1 cellular context compared by ENCODE assay signal in the genomic region with DNA sequence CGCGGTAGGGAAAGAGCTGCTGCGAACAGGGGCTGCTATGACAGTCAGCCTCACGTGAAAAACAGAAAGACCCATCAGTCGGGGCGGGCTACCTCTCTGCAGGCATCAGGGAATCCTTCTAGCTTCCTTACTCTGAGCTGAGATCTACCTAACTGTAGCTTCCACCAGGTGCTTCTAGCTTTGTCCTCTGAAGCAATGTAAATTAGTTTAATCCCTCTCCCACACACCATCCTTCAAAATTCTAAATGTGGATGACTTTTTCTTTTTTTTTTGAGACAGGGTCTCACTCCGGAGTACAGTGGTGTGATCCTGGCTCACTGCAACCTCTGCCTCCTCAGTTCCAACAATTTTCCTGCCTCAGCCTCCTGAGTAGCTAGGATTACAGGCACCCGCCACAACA.
TF ChIP-seq lines count a peak whose summit lies in the region.

No MANE protein-coding gene starts in this region.

TF ChIP-seq in GM23338, 12 proteins besides CTCF, POLR2A, EP300 and RAD21 (continued from another document):
- TF ChIP-seq, protein P1, sequence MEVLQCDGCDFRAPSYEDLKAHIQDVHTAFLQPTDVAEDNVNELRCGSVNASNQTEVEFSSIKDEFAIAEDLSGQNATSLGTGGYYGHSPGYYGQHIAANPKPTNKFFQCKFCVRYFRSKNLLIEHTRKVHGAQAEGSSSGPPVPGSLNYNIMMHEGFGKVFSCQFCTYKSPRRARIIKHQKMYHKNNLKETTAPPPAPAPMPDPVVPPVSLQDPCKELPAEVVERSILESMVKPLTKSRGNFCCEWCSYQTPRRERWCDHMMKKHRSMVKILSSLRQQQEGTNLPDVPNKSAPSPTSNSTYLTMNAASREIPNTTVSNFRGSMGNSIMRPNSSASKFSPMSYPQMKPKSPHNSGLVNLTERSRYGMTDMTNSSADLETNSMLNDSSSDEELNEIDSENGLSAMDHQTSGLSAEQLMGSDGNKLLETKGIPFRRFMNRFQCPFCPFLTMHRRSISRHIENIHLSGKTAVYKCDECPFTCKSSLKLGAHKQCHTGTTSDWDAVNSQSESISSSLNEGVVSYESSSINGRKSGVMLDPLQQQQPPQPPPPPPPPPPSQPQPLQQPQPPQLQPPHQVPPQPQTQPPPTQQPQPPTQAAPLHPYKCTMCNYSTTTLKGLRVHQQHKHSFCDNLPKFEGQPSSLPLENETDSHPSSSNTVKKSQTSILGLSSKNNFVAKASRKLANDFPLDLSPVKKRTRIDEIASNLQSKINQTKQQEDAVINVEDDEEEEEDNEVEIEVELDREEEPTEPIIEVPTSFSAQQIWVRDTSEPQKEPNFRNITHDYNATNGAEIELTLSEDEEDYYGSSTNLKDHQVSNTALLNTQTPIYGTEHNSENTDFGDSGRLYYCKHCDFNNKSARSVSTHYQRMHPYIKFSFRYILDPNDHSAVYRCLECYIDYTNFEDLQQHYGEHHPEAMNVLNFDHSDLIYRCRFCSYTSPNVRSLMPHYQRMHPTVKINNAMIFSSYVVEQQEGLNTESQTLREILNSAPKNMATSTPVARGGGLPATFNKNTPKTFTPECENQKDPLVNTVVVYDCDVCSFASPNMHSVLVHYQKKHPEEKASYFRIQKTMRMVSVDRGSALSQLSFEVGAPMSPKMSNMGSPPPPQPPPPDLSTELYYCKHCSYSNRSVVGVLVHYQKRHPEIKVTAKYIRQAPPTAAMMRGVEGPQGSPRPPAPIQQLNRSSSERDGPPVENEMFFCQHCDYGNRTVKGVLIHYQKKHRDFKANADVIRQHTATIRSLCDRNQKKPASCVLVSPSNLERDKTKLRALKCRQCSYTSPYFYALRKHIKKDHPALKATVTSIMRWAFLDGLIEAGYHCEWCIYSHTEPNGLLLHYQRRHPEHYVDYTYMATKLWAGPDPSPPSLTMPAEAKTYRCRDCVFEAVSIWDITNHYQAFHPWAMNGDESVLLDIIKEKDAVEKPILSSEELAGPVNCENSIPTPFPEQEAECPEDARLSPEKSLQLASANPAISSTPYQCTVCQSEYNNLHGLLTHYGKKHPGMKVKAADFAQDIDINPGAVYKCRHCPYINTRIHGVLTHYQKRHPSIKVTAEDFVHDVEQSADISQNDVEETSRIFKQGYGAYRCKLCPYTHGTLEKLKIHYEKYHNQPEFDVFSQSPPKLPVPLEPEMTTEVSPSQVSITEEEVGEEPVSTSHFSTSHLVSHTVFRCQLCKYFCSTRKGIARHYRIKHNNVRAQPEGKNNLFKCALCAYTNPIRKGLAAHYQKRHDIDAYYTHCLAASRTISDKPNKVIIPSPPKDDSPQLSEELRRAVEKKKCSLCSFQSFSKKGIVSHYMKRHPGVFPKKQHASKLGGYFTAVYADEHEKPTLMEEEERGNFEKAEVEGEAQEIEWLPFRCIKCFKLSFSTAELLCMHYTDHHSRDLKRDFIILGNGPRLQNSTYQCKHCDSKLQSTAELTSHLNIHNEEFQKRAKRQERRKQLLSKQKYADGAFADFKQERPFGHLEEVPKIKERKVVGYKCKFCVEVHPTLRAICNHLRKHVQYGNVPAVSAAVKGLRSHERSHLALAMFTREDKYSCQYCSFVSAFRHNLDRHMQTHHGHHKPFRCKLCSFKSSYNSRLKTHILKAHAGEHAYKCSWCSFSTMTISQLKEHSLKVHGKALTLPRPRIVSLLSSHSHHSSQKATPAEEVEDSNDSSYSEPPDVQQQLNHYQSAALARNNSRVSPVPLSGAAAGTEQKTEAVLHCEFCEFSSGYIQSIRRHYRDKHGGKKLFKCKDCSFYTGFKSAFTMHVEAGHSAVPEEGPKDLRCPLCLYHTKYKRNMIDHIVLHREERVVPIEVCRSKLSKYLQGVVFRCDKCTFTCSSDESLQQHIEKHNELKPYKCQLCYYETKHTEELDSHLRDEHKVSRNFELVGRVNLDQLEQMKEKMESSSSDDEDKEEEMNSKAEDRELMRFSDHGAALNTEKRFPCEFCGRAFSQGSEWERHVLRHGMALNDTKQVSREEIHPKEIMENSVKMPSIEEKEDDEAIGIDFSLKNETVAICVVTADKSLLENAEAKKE (CRISPR knock-in tag; IDR thresholded peaks at IDR 0.05), result no peak
- TF ChIP-seq POLR2AphosphoS5 (IDR thresholded peaks at IDR 0.05; ENCODE audit: low read depth) (no peak), ZNF114 (CRISPR knock-in tag; IDR thresholded peaks at IDR 0.05) (no peak), CREB1 (CRISPR knock-in tag; IDR thresholded peaks at IDR 0.05; ENCODE audit: low read depth) (no peak), NANOG (IDR thresholded peaks at IDR 0.05; ENCODE audit: borderline replicate concordance) (no peak), ZNF331 (CRISPR knock-in tag; IDR thresholded peaks at IDR 0.05; ENCODE audit: low read depth) (no peak), JUNB (IDR thresholded peaks at IDR 0.05; ENCODE audit: unreplicated experiment) (no peak)
- TF ChIP-seq, protein P2, sequence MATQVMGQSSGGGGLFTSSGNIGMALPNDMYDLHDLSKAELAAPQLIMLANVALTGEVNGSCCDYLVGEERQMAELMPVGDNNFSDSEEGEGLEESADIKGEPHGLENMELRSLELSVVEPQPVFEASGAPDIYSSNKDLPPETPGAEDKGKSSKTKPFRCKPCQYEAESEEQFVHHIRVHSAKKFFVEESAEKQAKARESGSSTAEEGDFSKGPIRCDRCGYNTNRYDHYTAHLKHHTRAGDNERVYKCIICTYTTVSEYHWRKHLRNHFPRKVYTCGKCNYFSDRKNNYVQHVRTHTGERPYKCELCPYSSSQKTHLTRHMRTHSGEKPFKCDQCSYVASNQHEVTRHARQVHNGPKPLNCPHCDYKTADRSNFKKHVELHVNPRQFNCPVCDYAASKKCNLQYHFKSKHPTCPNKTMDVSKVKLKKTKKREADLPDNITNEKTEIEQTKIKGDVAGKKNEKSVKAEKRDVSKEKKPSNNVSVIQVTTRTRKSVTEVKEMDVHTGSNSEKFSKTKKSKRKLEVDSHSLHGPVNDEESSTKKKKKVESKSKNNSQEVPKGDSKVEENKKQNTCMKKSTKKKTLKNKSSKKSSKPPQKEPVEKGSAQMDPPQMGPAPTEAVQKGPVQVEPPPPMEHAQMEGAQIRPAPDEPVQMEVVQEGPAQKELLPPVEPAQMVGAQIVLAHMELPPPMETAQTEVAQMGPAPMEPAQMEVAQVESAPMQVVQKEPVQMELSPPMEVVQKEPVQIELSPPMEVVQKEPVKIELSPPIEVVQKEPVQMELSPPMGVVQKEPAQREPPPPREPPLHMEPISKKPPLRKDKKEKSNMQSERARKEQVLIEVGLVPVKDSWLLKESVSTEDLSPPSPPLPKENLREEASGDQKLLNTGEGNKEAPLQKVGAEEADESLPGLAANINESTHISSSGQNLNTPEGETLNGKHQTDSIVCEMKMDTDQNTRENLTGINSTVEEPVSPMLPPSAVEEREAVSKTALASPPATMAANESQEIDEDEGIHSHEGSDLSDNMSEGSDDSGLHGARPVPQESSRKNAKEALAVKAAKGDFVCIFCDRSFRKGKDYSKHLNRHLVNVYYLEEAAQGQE (IDR thresholded peaks at IDR 0.05; ENCODE audit: unreplicated experiment), result no peak
- TF ChIP-seq, protein P3, sequence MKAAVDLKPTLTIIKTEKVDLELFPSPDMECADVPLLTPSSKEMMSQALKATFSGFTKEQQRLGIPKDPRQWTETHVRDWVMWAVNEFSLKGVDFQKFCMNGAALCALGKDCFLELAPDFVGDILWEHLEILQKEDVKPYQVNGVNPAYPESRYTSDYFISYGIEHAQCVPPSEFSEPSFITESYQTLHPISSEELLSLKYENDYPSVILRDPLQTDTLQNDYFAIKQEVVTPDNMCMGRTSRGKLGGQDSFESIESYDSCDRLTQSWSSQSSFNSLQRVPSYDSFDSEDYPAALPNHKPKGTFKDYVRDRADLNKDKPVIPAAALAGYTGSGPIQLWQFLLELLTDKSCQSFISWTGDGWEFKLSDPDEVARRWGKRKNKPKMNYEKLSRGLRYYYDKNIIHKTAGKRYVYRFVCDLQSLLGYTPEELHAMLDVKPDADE (IDR thresholded peaks at IDR 0.05), result no peak
